ENCODE assay signal across 8 cellular contexts in genomic region chr5:139403418-139403786, GRCh38. TPM values are rescaled to one million over a fixed set of nuclear protein-coding genes. Genes with fewer than 3 reads are reported as not detected.
DNase-seq lines count a peak whose midpoint lies in the region; TF ChIP-seq lines count a peak whose summit lies in the region.

No MANE protein-coding gene starts in this region.

- H3K9me3 ChIP-seq in CD8-positive, alpha-beta memory T cell (ENCODE audit: low read length), result no peaks in the 10 kb centered on the region
- H3K9me3 ChIP-seq in NT2/D1 (ENCODE audit: insufficient read depth, low read length), result no peaks in the 10 kb centered on the region
- H3K9me3 ChIP-seq in neuronal stem cell (replicated peaks in 1 of 2; ENCODE audit: control insufficient read depth in 2 of 2, insufficient read depth in 1 of 2, low read depth in 1 of 2, low read length in 2 of 2), result no peaks in the 10 kb centered on the region

- H3K36me3 ChIP-seq in CD8-positive, alpha-beta memory T cell (ENCODE audit: insufficient read depth, low read length), result no peaks in the 10 kb centered on the region
- H3K36me3 ChIP-seq in NT2/D1 (ENCODE audit: insufficient read depth, insufficient read length, low read length) (peaks cover 6% of the 10 kb centered on the region), neuronal stem cell (replicated peaks in 1 of 2; ENCODE audit: control insufficient read depth in 2 of 2, insufficient read depth in 2 of 2, low read length in 2 of 2) (peaks cover 3 to 18% of the 10 kb centered on the region in 2 donors)

- no peak overlapping the region for H3K23ac ChIP-seq in neuronal stem cell (ENCODE audit: low read depth, low read length, poor library complexity)

- peaks cover 0 to 4% (median 3%) of the 10 kb centered on the region in 3 donors for H3K36me3 Mint-ChIP-seq in CD8-positive, alpha-beta memory T cell
- peaks cover 6% of the 10 kb centered on the region for H3K36me3 Mint-ChIP-seq in endothelial cell (ENCODE audit: low read depth, unreplicated experiment)

- peak overlapping the region; percentile 85 to 98 (median 97) for H3K4me3 Mint-ChIP-seq in CD8-positive, alpha-beta memory T cell
- H3K4me3 Mint-ChIP-seq in endothelial cell (ENCODE audit: unreplicated experiment), result peak overlapping the region; percentile 90

- no peaks in the 10 kb centered on the region for H3K79me1 ChIP-seq in neuronal stem cell (ENCODE audit: low read depth, low read length)

- no peak overlapping the region for H2BK15ac ChIP-seq in neuronal stem cell (ENCODE audit: low read length)

- H3K9me3 Mint-ChIP-seq in CD8-positive, alpha-beta memory T cell, result no peaks in the 10 kb centered on the region
- no peaks in the 10 kb centered on the region for H3K9me3 Mint-ChIP-seq in endothelial cell (ENCODE audit: unreplicated experiment)

- WGBS in neuronal stem cell (ENCODE audit: extremely low coverage in 2 of 2, insufficient read length in 2 of 2, insufficient replicate concordance in 1 of 2), 2 donors, result no CpG with 5 or more reads among the region's 7 CpGs

- POLR2A ChIA-PET in CD8-positive, alpha-beta memory T cell (lab: Charles Lee), result interaction anchor here (0.6 to 1.9 kb wide), 6 partner anchors 12 to 197 kb away, joined by 3 to 10 read pairs (median 6); partner anchors contain the start of genes MZB1, PAIP2, STING1 and UBE2D2

- H3K27me3 Mint-ChIP-seq in CD8-positive, alpha-beta memory T cell, result no peaks in the 10 kb centered on the region
- peaks cover 6% of the 10 kb centered on the region for H3K27me3 Mint-ChIP-seq in endothelial cell (ENCODE audit: unreplicated experiment)

- no peak overlapping the region for H4K91ac ChIP-seq in neuronal stem cell (ENCODE audit: low read depth, low read length, poor library complexity)

- H3K4me1 Mint-ChIP-seq in CD8-positive, alpha-beta memory T cell, result peaks cover 25 to 34% (median 30%) of the 10 kb centered on the region in 3 donors
- peaks cover 23% of the 10 kb centered on the region for H3K4me1 Mint-ChIP-seq in endothelial cell (ENCODE audit: unreplicated experiment)

- peak overlapping the region; percentile 81 for H3K27ac ChIP-seq in CD8-positive, alpha-beta memory T cell (ENCODE audit: low read depth, low read length)
- peak overlapping the region; percentile 97 for H3K27ac ChIP-seq in neuronal stem cell (replicated peaks; ENCODE audit: low read length)

- H3K18ac ChIP-seq in neuronal stem cell (ENCODE audit: low read length), result peak overlapping the region; percentile 50

- CTCF ChIA-PET in CD8-positive, alpha-beta memory T cell (lab: Charles Lee), result interaction anchor here (0.8 to 4.8 kb wide), 13 partner anchors 7 to 158 kb away, joined by 3 to 38 read pairs (median 3); partner anchors contain the start of genes MZB1, PAIP2 and UBE2D2

- H3K4me2 ChIP-seq in neuronal stem cell (ENCODE audit: insufficient read depth, low read length, poor library complexity, severe bottlenecking), result peak overlapping the region; percentile 78

- H3K4me3 ChIP-seq in CD8-positive, alpha-beta memory T cell (ENCODE audit: low read length), result peak overlapping the region; percentile 54
- peak overlapping the region; percentile 59 for H3K4me3 ChIP-seq in NT2/D1 (ENCODE audit: insufficient read length, low read depth)
- H3K4me3 ChIP-seq in neuronal stem cell (ENCODE audit: low read length in 2 of 2), result peak overlapping the region; percentile 53 to 83

- no peak overlapping the region for H2AK5ac ChIP-seq in neuronal stem cell (ENCODE audit: low read depth, low read length)

- H3K4ac ChIP-seq in neuronal stem cell (ENCODE audit: low read length), result no peak overlapping the region

- H2BK120ac ChIP-seq in neuronal stem cell (ENCODE audit: low read depth, low read length), result no peak overlapping the region

- no peak overlapping the region for H3K14ac ChIP-seq in neuronal stem cell (ENCODE audit: low read length)

- H4K8ac ChIP-seq in neuronal stem cell (ENCODE audit: low read depth, low read length), result no peak overlapping the region

- peaks cover 22% of the 10 kb centered on the region for H3K4me1 ChIP-seq in CD8-positive, alpha-beta memory T cell (ENCODE audit: insufficient read depth, low read length)
- H3K4me1 ChIP-seq in NT2/D1 (ENCODE audit: insufficient read depth, insufficient read length), result peaks cover 2% of the 10 kb centered on the region
- peaks cover 4 to 6% of the 10 kb centered on the region in 2 donors for H3K4me1 ChIP-seq in neuronal stem cell (ENCODE audit: control insufficient read depth in 2 of 2, insufficient read depth in 1 of 2, low read depth in 1 of 2, low read length in 2 of 2)

- H3K9ac ChIP-seq in NT2/D1 (ENCODE audit: insufficient read length, low read depth), result peak overlapping the region; percentile 76
- H3K9ac ChIP-seq in neuronal stem cell (ENCODE audit: low read depth, low read length, poor library complexity), result peak overlapping the region; percentile 82

- H3K27me3 ChIP-seq in CD8-positive, alpha-beta memory T cell (ENCODE audit: insufficient read depth, low read length, poor library complexity, severe bottlenecking), result no peaks in the 10 kb centered on the region
- no peaks in the 10 kb centered on the region for H3K27me3 ChIP-seq in NT2/D1 (ENCODE audit: insufficient read depth, insufficient read length)
- H3K27me3 ChIP-seq in neuronal stem cell (ENCODE audit: control insufficient read depth in 3 of 3, insufficient read depth in 3 of 3, low read depth in 1 of 3, low read length in 3 of 3), result no peaks in the 10 kb centered on the region

- peak overlapping the region; percentile 97 for H2AFZ ChIP-seq in neuronal stem cell (ENCODE audit: low read length)

- DNase-seq in CD8-positive, alpha-beta memory T cell, result no peak
- DNase-seq in NT2/D1 (ENCODE audit: low read depth, low spot score), result no peak
- DNase-seq in endothelial cell (ENCODE audit: low spot score), result no peak
- no peak for DNase-seq in neuronal stem cell (ENCODE audit: low spot score)
- no peak for DNase-seq in COLO668 (lab: John Stamatoyannopoulos, UW; ENCODE audit: unreplicated experiment)
- no peak for DNase-seq in NCI-H2196 treated with DMSO at 0.1 percent for 48 hours (lab: John Stamatoyannopoulos, UW; ENCODE audit: unreplicated experiment)
- no peak for DNase-seq in SKM-1 treated with dmso at 0.1 percent for 144 hours (lab: John Stamatoyannopoulos, UW; ENCODE audit: unreplicated experiment)
- no peak for DNase-seq in activated CD4-positive, alpha-beta T cell treated with anti-CD3 and anti-CD28 coated beads for 4 hours

- TF ChIP-seq CTCF in endothelial cell (IDR thresholded peaks at IDR 0.05; ENCODE audit: unreplicated experiment), result no peak

- no peak overlapping the region for H2BK12ac ChIP-seq in neuronal stem cell (ENCODE audit: low read length)

- H3K27ac Mint-ChIP-seq in CD8-positive, alpha-beta memory T cell, result peak overlapping the region; percentile 93 to 100 (median 99)
- H3K27ac Mint-ChIP-seq in endothelial cell (ENCODE audit: unreplicated experiment), result peak overlapping the region; percentile 99

- H2BK5ac ChIP-seq in neuronal stem cell (ENCODE audit: low read length), result peak overlapping the region; percentile 60

RNA-seq across cellular contexts. Expression of gene SPATA24, which starts 0.5 kb away (rescaled TPM):
- 1 to 10 TPM; 3.6 to 3.9 TPM for total RNA-seq in CD8-positive, alpha-beta memory T cell
- 4.2 TPM for polyA plus RNA-seq in CD8-positive, alpha-beta memory T cell
- total RNA-seq in endothelial cell (ENCODE audit: unreplicated experiment), result 7.6 TPM
- polyA plus RNA-seq in neuronal stem cell (2013, experiment 1 of 2), result 15.3 TPM
- 15.2 TPM for polyA plus RNA-seq in neuronal stem cell (2013, experiment 2 of 2)

RNA-seq across cellular contexts. Expression of gene PROB1, which starts 8.5 kb away (rescaled TPM):
- 1 to 10 TPM; 6.7 to 7.2 TPM for total RNA-seq in CD8-positive, alpha-beta memory T cell
- 0.72 TPM for polyA plus RNA-seq in CD8-positive, alpha-beta memory T cell
- 7.3 TPM for total RNA-seq in endothelial cell (ENCODE audit: unreplicated experiment)
- polyA plus RNA-seq in neuronal stem cell (2013, experiment 1 of 2), result 2.0 TPM
- 2.1 TPM for polyA plus RNA-seq in neuronal stem cell (2013, experiment 2 of 2)

RNA-seq across cellular contexts. Expression of gene MZB1, which starts 13.7 kb away (rescaled TPM):
- 1 to 10 TPM; 5.1 to 6.4 TPM for total RNA-seq in CD8-positive, alpha-beta memory T cell
- polyA plus RNA-seq in CD8-positive, alpha-beta memory T cell, result 3.5 TPM
- total RNA-seq in endothelial cell (ENCODE audit: unreplicated experiment), result 0.38 TPM
- 0.31 TPM for polyA plus RNA-seq in neuronal stem cell (2013, experiment 1 of 2)
- polyA plus RNA-seq in neuronal stem cell (2013, experiment 2 of 2), result 0.32 TPM

RNA-seq across cellular contexts. Expression of gene SLC23A1, which starts 20.3 kb away (rescaled TPM):
- under 1 TPM in 1 of 2 experiments, not detected in 1; 0.33 TPM for total RNA-seq in CD8-positive, alpha-beta memory T cell
- not detected for polyA plus RNA-seq in CD8-positive, alpha-beta memory T cell
- total RNA-seq in endothelial cell (ENCODE audit: unreplicated experiment), result not detected
- polyA plus RNA-seq in neuronal stem cell (2013, experiment 1 of 2), result 0.01 TPM
- polyA plus RNA-seq in neuronal stem cell (2013, experiment 2 of 2), result 0.03 TPM

RNA-seq across cellular contexts. Expression of gene DNAJC18, which starts 35.9 kb away (rescaled TPM):
- 10 to 100 TPM; 25.3 to 25.7 TPM for total RNA-seq in CD8-positive, alpha-beta memory T cell
- 10.2 TPM for polyA plus RNA-seq in CD8-positive, alpha-beta memory T cell
- total RNA-seq in endothelial cell (ENCODE audit: unreplicated experiment), result 69.6 TPM
- polyA plus RNA-seq in neuronal stem cell (2013, experiment 1 of 2), result 15.9 TPM
- polyA plus RNA-seq in neuronal stem cell (2013, experiment 2 of 2), result 15.9 TPM
